1 cellular context compared by ENCODE assay signal in genomic region chr20:56393133-56393472, GRCh38.
A peak's percentile ranks its signal among the peaks of the same experiment; 100 is the strongest.
TF ChIP-seq lines count a peak whose summit lies in the region.

No MANE protein-coding gene starts in this region.

TF ChIP-seq in K562, 482 proteins besides CTCF, POLR2A, EP300 and RAD21:
- TF ChIP-seq YY1 (IDR thresholded peaks at IDR 0.05; ENCODE audit: borderline replicate concordance in 1 of 3, control insufficient read depth in 1 of 3, extremely low read depth in 1 of 3, insufficient read depth in 3 of 3, insufficient read length in 1 of 3, insufficient replicate concordance in 2 of 3, low read depth in 1 of 3, low read length in 2 of 3) (peak in 1 of 3 experiments; percentile 56), ZNF644 (tag; IDR thresholded peaks at IDR 0.05; ENCODE audit: low read depth) (no peak)
